8 cellular contexts compared by ENCODE assay signal in the genomic region with DNA sequence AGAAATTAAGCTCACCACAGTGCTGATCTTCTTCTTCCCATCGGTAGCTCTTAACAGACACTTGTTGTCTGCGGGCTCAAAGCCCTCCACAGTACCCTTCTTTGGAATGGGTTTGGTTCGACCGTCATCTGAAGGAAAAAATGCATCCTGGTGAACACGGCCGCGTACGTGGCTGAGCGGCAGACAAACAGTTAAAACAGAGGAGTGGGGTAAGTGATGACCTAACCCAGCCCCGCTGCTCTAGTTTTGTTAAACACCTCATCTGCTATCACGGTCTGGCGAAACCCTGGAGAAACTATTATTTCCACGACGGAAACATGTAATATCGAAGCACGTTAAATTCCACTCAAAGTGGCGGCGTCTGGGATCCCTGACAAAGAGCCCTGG. TPM values are rescaled to one million over a fixed set of nuclear protein-coding genes. Genes with fewer than 3 reads are reported as not detected.
DNase-seq lines count a peak whose midpoint lies in the region; TF ChIP-seq lines count a peak whose summit lies in the region.

No MANE protein-coding gene starts in this region.

- no peaks in the 10 kb centered on the region for H3K27me3 Mint-ChIP-seq in mesothelial cell of epicardium (ENCODE audit: low read depth)

- peaks cover 28% of the 10 kb centered on the region for H3K4me1 Mint-ChIP-seq in mesothelial cell of epicardium

- H3K27me3 ChIP-seq in BLaER1 treated with 17β-estradiol and CSF1 and Interleukin-3, amounts not matched to agents 10 nM and 100 nM: no peaks in the 10 kb centered on the region
- H3K27me3 ChIP-seq in MG63: no peaks in the 10 kb centered on the region

- peak overlapping the region; percentile 85 to 95 (median 92) for H3K27ac ChIP-seq in BLaER1 treated with 17β-estradiol and CSF1 and Interleukin-3, amounts not matched to agents 10 nM and 100 nM
- peak overlapping the region; percentile 87 for H3K27ac ChIP-seq in cingulate gyrus (ENCODE audit: low read depth, low read length)

- TF ChIP-seq CTCF in mesothelial cell of epicardium (IDR thresholded peaks at IDR 0.05; ENCODE audit: unreplicated experiment): no peak

- peak overlapping the region; percentile 100 for H3K27ac Mint-ChIP-seq in mesothelial cell of epicardium

- peaks cover 42 to 50% (median 46%) of the 10 kb centered on the region in 11 experiments for H3K36me3 ChIP-seq in BLaER1 treated with 17β-estradiol and CSF1 and Interleukin-3, amounts not matched to agents 10 nM and 100 nM
- H3K36me3 ChIP-seq in MG63: peaks cover 51% of the 10 kb centered on the region

- peaks cover 0 to 42% (median 33%) of the 10 kb centered on the region in 11 experiments; a peak in 15 of 22 replicates for H4K20me1 ChIP-seq in BLaER1 treated with 17β-estradiol and CSF1 and Interleukin-3, amounts not matched to agents 10 nM and 100 nM

- peak overlapping the region; percentile 90 to 99 (median 96) for H3K9ac ChIP-seq in BLaER1 treated with 17β-estradiol and CSF1 and Interleukin-3, amounts not matched to agents 10 nM and 100 nM

- H3K9me3 ChIP-seq in BLaER1 treated with 17β-estradiol and CSF1 and Interleukin-3, amounts not matched to agents 10 nM and 100 nM (replicated peaks in 1 of 11): no peaks in the 10 kb centered on the region
- no peaks in the 10 kb centered on the region for H3K9me3 ChIP-seq in MG63

- peak overlapping the region; percentile 99 for H3K4me3 Mint-ChIP-seq in mesothelial cell of epicardium

- peak overlapping the region; percentile 79 to 94 (median 88) for H3K4me2 ChIP-seq in BLaER1 treated with 17β-estradiol and CSF1 and Interleukin-3, amounts not matched to agents 10 nM and 100 nM

- peaks cover 20% of the 10 kb centered on the region for H3K36me3 Mint-ChIP-seq in mesothelial cell of epicardium

- no peaks in the 10 kb centered on the region for H3K9me3 Mint-ChIP-seq in mesothelial cell of epicardium

- no peak for DNase-seq in MG63
- DNase-seq in mesothelial cell of epicardium (ENCODE audit: low spot score in 2 of 2, unreplicated experiment in 2 of 2): no peak
- no peak for DNase-seq in ecto neural progenitor cell (ENCODE audit: low spot score)
- no peak for DNase-seq in KG1 (lab: John Stamatoyannopoulos, UW)
- no peak for DNase-seq in stimulated activated CD4-positive, alpha-beta T cell treated with anti-CD3 and anti-CD28 coated beads, Interleukin-12 subunit alpha, Interleukin-12 subunit beta, amount 100 ng/mL, for 4 hours
- DNase-seq in superior temporal gyrus (ENCODE audit: extremely low spot score): no peak

- H3K4me1 ChIP-seq in BLaER1 treated with 17β-estradiol and CSF1 and Interleukin-3, amounts not matched to agents 10 nM and 100 nM: peaks cover 25 to 45% (median 34%) of the 10 kb centered on the region in 10 experiments

- peak overlapping the region; percentile 86 to 100 (median 92) for H3K4me3 ChIP-seq in BLaER1 treated with 17β-estradiol and CSF1 and Interleukin-3, amounts not matched to agents 10 nM and 100 nM
- H3K4me3 ChIP-seq in MG63: peak overlapping the region; percentile 84

RNA-seq across cellular contexts. Expression of a gene that starts 0.7 kb away (rescaled TPM):
- total RNA-seq in MG63 (2014; rRNA removed; shearing (Covaris generic); ENCODE audit: low replicate concordance): 134 and 205 TPM in 2 replicates
- total RNA-seq in mesothelial cell of epicardium: 185 to 198 TPM (median 189 TPM) in 3 replicates
